ENCODE assay signal across 8 cellular contexts in genomic region chr19:3095375-3096191, GRCh38. TPM values are rescaled to one million over a fixed set of nuclear protein-coding genes. Genes with fewer than 3 reads are reported as not detected.
DNase-seq lines count a peak whose midpoint lies in the region; ATAC-seq and TF ChIP-seq lines count a peak whose summit lies in the region.

No MANE protein-coding gene starts in this region.

- no peaks in the 10 kb centered on the region for H3F3A ChIP-seq in DOHH2 (ENCODE audit: control insufficient read depth, insufficient read depth)

- H3K9me3 Mint-ChIP-seq in stimulated activated effector memory CD8-positive, alpha-beta T cell treated with anti-CD3 and anti-CD28 coated beads, Interleukin-12 subunit alpha, Interleukin-12 subunit beta, amount 100 ng/mL, for 72 hours = no peaks in the 10 kb centered on the region

- H3K36me3 ChIP-seq in DOHH2 (ENCODE audit: control insufficient read depth, low read length) (no peaks in the 10 kb centered on the region), SJSA1 (peaks cover 35% of the 10 kb centered on the region), ascending aorta (no peaks in the 10 kb centered on the region), liver (ENCODE audit: control insufficient read depth in 4 of 4, insufficient read depth in 3 of 4, low read depth in 1 of 4, low read length in 3 of 4) (no peaks in the 10 kb centered on the region)

- TF ChIP-seq CTCF in DOHH2 (IDR thresholded peaks at IDR 0.05; ENCODE audit: low read depth, low read length, poor library complexity, severe bottlenecking) (no peak), ascending aorta (IDR thresholded peaks at IDR 0.05) (no peak), liver (IDR thresholded peaks at IDR 0.05; ENCODE audit: low read depth, low read length, missing input control) (no peak)

- H3K4me1 ChIP-seq in DOHH2 (ENCODE audit: control insufficient read depth, low read length) (peaks cover 22% of the 10 kb centered on the region), SJSA1 (replicated peaks) (peaks cover 41% of the 10 kb centered on the region), ascending aorta (peaks cover 34 to 51% of the 10 kb centered on the region in 2 donors), liver (ENCODE audit: control insufficient read depth in 4 of 4, insufficient read depth in 4 of 4, low read length in 3 of 4) (peaks cover 24 to 56% (median 41%) of the 10 kb centered on the region in 4 donors)

- no peak overlapping the region for H3K27ac ChIP-seq in DOHH2 (ENCODE audit: low read depth, low read length)
- no peak overlapping the region for H3K27ac ChIP-seq in SJSA1
- H3K27ac ChIP-seq in ascending aorta = peak overlapping the region; percentile 25 to 90
- H3K27ac ChIP-seq in liver (ENCODE audit: low read depth in 1 of 2, low read length in 2 of 2) = peak overlapping the region; percentile 60 to 76

- no peak for ATAC-seq in stimulated activated effector memory CD8-positive, alpha-beta T cell treated with anti-CD3 and anti-CD28 coated beads, Interleukin-12 subunit alpha, Interleukin-12 subunit beta, amount 100 ng/mL, for 72 hours
- ATAC-seq in GM18870 (IDR thresholded peaks at IDR 0.05; ENCODE audit: unreplicated experiment) (no peak), HG02973 (IDR thresholded peaks at IDR 0.05; ENCODE audit: unreplicated experiment) (no peak)

- H3K27me3 ChIP-seq in DOHH2 (ENCODE audit: control insufficient read depth, low read length) (peaks cover 4% of the 10 kb centered on the region; the same call in 1 of the 2 replicates), SJSA1 (replicated peaks) (no peaks in the 10 kb centered on the region), ascending aorta (no peaks in the 10 kb centered on the region), liver (ENCODE audit: control insufficient read depth in 4 of 4, insufficient read depth in 4 of 4, low read length in 3 of 4) (no peaks in the 10 kb centered on the region)

- 5% methylated on average over 32 of the region's 32 CpGs for WGBS in liver

- DNase-seq in SJSA1 (ENCODE audit: low read depth in 1 of 2, low spot score in 2 of 2) = no peak
- no peak for DNase-seq in ascending aorta (ENCODE audit: low spot score in 2 of 2)
- DNase-seq in stimulated activated effector memory CD8-positive, alpha-beta T cell treated with anti-CD3 and anti-CD28 coated beads, Interleukin-12 subunit alpha, Interleukin-12 subunit beta, amount 100 ng/mL, for 72 hours (ENCODE audit: low spot score in 2 of 2) = no peak
- no peak for DNase-seq in DMS 273 (lab: John Stamatoyannopoulos, UW; ENCODE audit: unreplicated experiment)

- H3K9me3 ChIP-seq in DOHH2 (ENCODE audit: control insufficient read depth, insufficient read depth, low read length) (no peaks in the 10 kb centered on the region), SJSA1 (replicated peaks) (no peaks in the 10 kb centered on the region), ascending aorta (no peaks in the 10 kb centered on the region), liver (ENCODE audit: control insufficient read depth in 4 of 4, low read length in 3 of 4) (no peaks in the 10 kb centered on the region)

- H3K79me2 ChIP-seq in DOHH2 (ENCODE audit: control insufficient read depth, low read length) = peaks cover 27% of the 10 kb centered on the region

- no peaks in the 10 kb centered on the region for H4K20me1 ChIP-seq in DOHH2 (ENCODE audit: control insufficient read depth, insufficient read depth, low read depth, low read length)

- no peaks in the 10 kb centered on the region for H3K9me2 ChIP-seq in DOHH2 (replicated peaks; ENCODE audit: control insufficient read depth, low read length)

- no peak for TF ChIP-seq RAD21 in liver (IDR thresholded peaks at IDR 0.05)

- H3K27ac Mint-ChIP-seq in stimulated activated effector memory CD8-positive, alpha-beta T cell treated with anti-CD3 and anti-CD28 coated beads, Interleukin-12 subunit alpha, Interleukin-12 subunit beta, amount 100 ng/mL, for 72 hours = no peak overlapping the region

- no peaks in the 10 kb centered on the region for H3K36me3 Mint-ChIP-seq in stimulated activated effector memory CD8-positive, alpha-beta T cell treated with anti-CD3 and anti-CD28 coated beads, Interleukin-12 subunit alpha, Interleukin-12 subunit beta, amount 100 ng/mL, for 72 hours

- intact Hi-C loops in ascending aorta (cut with DNase I) = loop anchor here (2.0 kb wide), 1 partner anchor 145 kb away; no protein-coding TSS in a partner anchor

- peak overlapping the region; percentile 83 to 94 for H3K9ac ChIP-seq in liver (ENCODE audit: low read depth in 1 of 2, low read length in 2 of 2)

- H3K4me3 ChIP-seq in DOHH2 (ENCODE audit: low read length) = peak overlapping the region; percentile 88
- peak overlapping the region; percentile 96 for H3K4me3 ChIP-seq in SJSA1
- H3K4me3 ChIP-seq in ascending aorta = peak overlapping the region; percentile 86 to 98
- H3K4me3 ChIP-seq in liver (ENCODE audit: low read depth in 1 of 3, low read length in 3 of 3) = peak overlapping the region; percentile 70 to 96 (median 88)

- peaks cover 24% of the 10 kb centered on the region for H3K4me1 Mint-ChIP-seq in stimulated activated effector memory CD8-positive, alpha-beta T cell treated with anti-CD3 and anti-CD28 coated beads, Interleukin-12 subunit alpha, Interleukin-12 subunit beta, amount 100 ng/mL, for 72 hours

- peak overlapping the region; percentile 68 for H3K4me3 Mint-ChIP-seq in stimulated activated effector memory CD8-positive, alpha-beta T cell treated with anti-CD3 and anti-CD28 coated beads, Interleukin-12 subunit alpha, Interleukin-12 subunit beta, amount 100 ng/mL, for 72 hours

- H3K4me2 ChIP-seq in DOHH2 (ENCODE audit: low read length) = peak overlapping the region; percentile 93

TF ChIP-seq in liver, 16 proteins besides CTCF, POLR2A, EP300 and RAD21:
- TF ChIP-seq YY1 (IDR thresholded peaks at IDR 0.05) = no peak
- TF ChIP-seq RXRA (IDR thresholded peaks at IDR 0.05) = no peak
- no peak for TF ChIP-seq FOXA2 (IDR thresholded peaks at IDR 0.05)
- TF ChIP-seq HNF4G (IDR thresholded peaks at IDR 0.05) = no peak
- TF ChIP-seq SP1 (IDR thresholded peaks at IDR 0.05) = no peak
- TF ChIP-seq ZBTB33 (IDR thresholded peaks at IDR 0.05) = no peak
- TF ChIP-seq MAX (IDR thresholded peaks at IDR 0.05) = no peak
- no peak for TF ChIP-seq JUND (IDR thresholded peaks at IDR 0.05)

RNA-seq across cellular contexts. Expression of gene GNA11, which starts 1.4 kb away (rescaled TPM):
- total RNA-seq in SJSA1 (2014; rRNA removed; shearing (Covaris generic)) = 100 and 135 TPM in 2 replicates
- 178 TPM for total RNA-seq in ascending aorta
- total RNA-seq in liver = 10 to 100 TPM; 16.9 to 19.6 TPM
- polyA plus RNA-seq in liver = 10 to 100 TPM; 12.5 to 20.2 TPM

RNA-seq across cellular contexts. Expression of gene TLE5, which starts 33.3 kb away (rescaled TPM):
- 530 and 694 TPM in 2 replicates for total RNA-seq in SJSA1 (2014; rRNA removed; shearing (Covaris generic))
- total RNA-seq in ascending aorta (559 TPM), liver (10 to 100 TPM; 48.0 to 61.7 TPM)
- 100 to 1,000 TPM in 1 of 2 donors, 10 to 100 TPM in 1; 47.2 to 166 TPM for polyA plus RNA-seq in liver

RNA-seq across cellular contexts. Expression of gene GNA15, which starts 40.2 kb away (rescaled TPM):
- 0.05 TPM in 1 of 2 replicates, not detected in the other for total RNA-seq in SJSA1 (2014; rRNA removed; shearing (Covaris generic))
- total RNA-seq in ascending aorta = 7.1 TPM
- 10 to 100 TPM in 1 of 2 donors, 1 to 10 TPM in 1; 1.6 to 10.4 TPM for total RNA-seq in liver
- polyA plus RNA-seq in liver = 1 to 10 TPM in 1 of 2 donors, under 1 TPM in 1; 0.11 to 1.2 TPM

Comparison
In these comparisons a context has a peak if more than half of its experiments do, and no peak if none do; other contexts are left out.
1. H3K27ac ChIP-seq: peak in ascending aorta (2 of 2) and liver (2 of 2); none in DOHH2 (single experiment) and SJSA1 (single experiment).
2. Peak in every context shown above with its lines, with median percentiles within 50 percentile points of each other: H3K4me3 ChIP-seq.